ENCODE assay signal across 8 cellular contexts in genomic region chr17:7931709-7932482, GRCh38. TPM values are rescaled to one million over a fixed set of nuclear protein-coding genes. Genes with fewer than 3 reads are reported as not detected.
A peak's percentile ranks its signal among the peaks of the same experiment; 100 is the strongest.
DNase-seq lines count a peak whose midpoint lies in the region; ATAC-seq and TF ChIP-seq lines count a peak whose summit lies in the region.

CNTROB (plus strand) TSS chr17:7932206; CDS start chr17:7933080, 874 bp downstream.
TRAPPC1 (minus strand) TSS chr17:7931946; CDS start chr17:7931829, 117 bp downstream.

- intact Hi-C loops in heart right ventricle (cut with DNase I): loop anchor here in 1 of 10 donors (5.0 kb wide), 1 partner anchor 45 kb away; the partner anchor contains the start of gene CHD3

- in situ Hi-C loops in GM13977 (cut with MboI; ENCODE audit: low pct_unique_long_range_greater_than_20kb, low sequenced_read_pairs, unreplicated experiment): no loop called here

- peak within 1 kb of the TSS; percentile 46 to 94 (median 77) for H3K4me3 ChIP-seq in heart right ventricle

- TF ChIP-seq CTCF in GM13977 (IDR thresholded peaks at IDR 0.05; ENCODE audit: extremely low read depth, insufficient read depth, missing control alignments): no peak
- TF ChIP-seq CTCF in heart right ventricle (IDR thresholded peaks at IDR 0.05): no peak
- TF ChIP-seq CTCF in progenitor cell of endocrine pancreas (IDR thresholded peaks at IDR 0.05; ENCODE audit: unreplicated experiment): no peak

- peaks cover 0 to 42% (median 4%) of the 10 kb centered on the region in 9 donors for H3K36me3 ChIP-seq in heart right ventricle

- H3K27ac ChIP-seq in heart right ventricle: peak within 1 kb of the TSS in 9 of 10 donors; percentile 49 to 92 (median 79)

- H3K27me3 ChIP-seq in heart right ventricle: no peaks in the 10 kb centered on the region

- no peaks in the 10 kb centered on the region for H3K9me3 ChIP-seq in heart right ventricle

- DNase-seq in GM13977 (ENCODE audit: low spot score): peak; percentile 100
- DNase-seq in NCI-H1694 (lab: John Stamatoyannopoulos, UW): peak; percentile 99
- DNase-seq in amniotic stem cell (lab: John Stamatoyannopoulos, UW): peak; percentile 97
- DNase-seq in heart right ventricle: peak; percentile 99 to 100
- DNase-seq in progenitor cell of endocrine pancreas (ENCODE audit: low spot score, unreplicated experiment): peak; percentile 99
- peak; percentile 100 for DNase-seq in ureter (ENCODE audit: low spot score)

- peak within 1 kb of the TSS; percentile 100 for H3K27ac Mint-ChIP-seq in T-helper 1 cell treated with Interleukin-12 subunit alpha and Interleukin-12 subunit beta and Interleukin-4 antibody, amounts not matched to agents 30 μg/mL and 1 μg/mL, for 36 hours
- peak within 1 kb of the TSS; percentile 95 for H3K27ac Mint-ChIP-seq in progenitor cell of endocrine pancreas

- WGBS in heart right ventricle, 2 donors: 0% methylated on average over 55 of the region's 55 CpGs

- no peaks in the 10 kb centered on the region for H3K27me3 Mint-ChIP-seq in T-helper 1 cell treated with Interleukin-12 subunit alpha and Interleukin-12 subunit beta and Interleukin-4 antibody, amounts not matched to agents 30 μg/mL and 1 μg/mL, for 36 hours (ENCODE audit: low read depth)
- peaks cover 26% of the 10 kb centered on the region for H3K27me3 Mint-ChIP-seq in progenitor cell of endocrine pancreas

- H3K4me3 Mint-ChIP-seq in T-helper 1 cell treated with Interleukin-12 subunit alpha and Interleukin-12 subunit beta and Interleukin-4 antibody, amounts not matched to agents 30 μg/mL and 1 μg/mL, for 36 hours: peak within 1 kb of the TSS; percentile 100
- H3K4me3 Mint-ChIP-seq in progenitor cell of endocrine pancreas (ENCODE audit: low read depth): peak within 1 kb of the TSS; percentile 96

- no peaks in the 10 kb centered on the region for H3K9me3 Mint-ChIP-seq in T-helper 1 cell treated with Interleukin-12 subunit alpha and Interleukin-12 subunit beta and Interleukin-4 antibody, amounts not matched to agents 30 μg/mL and 1 μg/mL, for 36 hours
- H3K9me3 Mint-ChIP-seq in progenitor cell of endocrine pancreas (ENCODE audit: low read depth): no peaks in the 10 kb centered on the region

- peaks cover 45% of the 10 kb centered on the region for H3K4me1 Mint-ChIP-seq in T-helper 1 cell treated with Interleukin-12 subunit alpha and Interleukin-12 subunit beta and Interleukin-4 antibody, amounts not matched to agents 30 μg/mL and 1 μg/mL, for 36 hours (ENCODE audit: low read depth)
- peaks cover 26% of the 10 kb centered on the region for H3K4me1 Mint-ChIP-seq in progenitor cell of endocrine pancreas (ENCODE audit: low read depth)

- ATAC-seq in HG02884 (IDR thresholded peaks at IDR 0.05; ENCODE audit: unreplicated experiment) (peak; percentile 93), heart right ventricle (peak; percentile 98 to 99 (median 99))

- peaks cover 19% of the 10 kb centered on the region for H3K36me3 Mint-ChIP-seq in T-helper 1 cell treated with Interleukin-12 subunit alpha and Interleukin-12 subunit beta and Interleukin-4 antibody, amounts not matched to agents 30 μg/mL and 1 μg/mL, for 36 hours (ENCODE audit: low read depth)
- peaks cover 16% of the 10 kb centered on the region for H3K36me3 Mint-ChIP-seq in progenitor cell of endocrine pancreas (ENCODE audit: insufficient read depth)

- peaks cover 2 to 36% (median 22%) of the 10 kb centered on the region in 9 donors for H3K4me1 ChIP-seq in heart right ventricle

RNA-seq across cellular contexts. Expression of gene CNTROB, which starts in this region (rescaled TPM):
- total RNA-seq in heart right ventricle: 10 to 100 TPM in 7 of 10 donors, 1 to 10 TPM in 3; 7.8 to 14.4 (median 10.7) TPM
- polyA plus RNA-seq in heart right ventricle: 10 to 100 TPM; 11.1 to 19.8 TPM
- 47.7 and 51.6 TPM in 2 replicates for total RNA-seq in progenitor cell of endocrine pancreas
- total RNA-seq in ureter: 25.6 TPM

RNA-seq across cellular contexts. Expression of gene TRAPPC1, which starts in this region (rescaled TPM):
- 100 to 1,000 TPM; 104 to 166 (median 121) TPM for total RNA-seq in heart right ventricle
- 100 to 1,000 TPM; 136 to 138 TPM for polyA plus RNA-seq in heart right ventricle
- 139 and 141 TPM in 2 replicates for total RNA-seq in progenitor cell of endocrine pancreas
- total RNA-seq in ureter: 166 TPM

Comparison
In these comparisons a context has a peak if more than half of its experiments do, and no peak if none do; other contexts are left out.
1. Peak in every context shown above with its lines: DNase-seq, ATAC-seq, H3K4me3 ChIP-seq and H3K27ac ChIP-seq.